Comparison of ENCODE assay signal across 31 cellular contexts in genomic region chr15:74750759-74751158, GRCh38. TPM values are rescaled to one million over a fixed set of nuclear protein-coding genes. Genes with fewer than 3 reads are reported as not detected.
"Had no signal": no experiment of that assay in that cellular context is flagged by ENCODE, and none has a peak within 500 bp of the region (broad histone marks: within the 10 kb centered on the region; RNA-seq: fewer than 3 reads in every experiment).

No MANE protein-coding gene starts in this region.

- H3K4me1 ChIP-seq: SJSA1 had no signal

- H3K9me3 ChIP-seq: SJSA1 had no signal

- H3K27ac ChIP-seq: RWPE1, SJSA1 had no signal

- H3K27me3 Mint-ChIP-seq: activated CD4-positive, alpha-beta memory T cell treated with anti-CD3 and anti-CD28 coated beads for 36 hours; activated CD4-positive, alpha-beta T cell treated with anti-CD3 and anti-CD28 coated beads, Interleukin-2, amount 10 ng/mL, durations not matched to agents 24 days and 14 days; activated naive CD8-positive, alpha-beta T cell; central memory CD8-positive, alpha-beta T cell had no signal

- H3K27me3 ChIP-seq: SJSA1 had no signal

- DNase-seq: activated B cell treated with CpG ODN at 0.5 μM for 24 hours; activated CD4-positive, alpha-beta memory T cell treated with anti-CD3 and anti-CD28 coated beads for 36 hours; activated CD4-positive, alpha-beta T cell treated with anti-CD3 and anti-CD28 coated beads for 1 hour; activated CD4-positive, alpha-beta T cell treated with anti-CD3 and anti-CD28 coated beads, Interleukin-2, amount 10 ng/mL, durations not matched to agents 24 days and 14 days; activated CD8-positive, alpha-beta memory T cell treated with anti-CD3 and anti-CD28 coated beads for 24 hours; activated effector memory CD4-positive, alpha-beta T cell treated with anti-CD3 and anti-CD28 coated beads, Interleukin-2, amount 50 U/mL, for 16 hours; activated naive CD4-positive, alpha-beta T cell treated with anti-CD3 and anti-CD28 coated beads for 36 hours; activated T-cell treated with anti-CD3 and anti-CD28 coated beads, Interleukin-2, amount 50 U/mL, for 4 hours; amygdala; Karpas-422; MM.1S; NCI-H1105; NCI-H1436; NCI-H187; NCI-H2081; NCI-H2171; NCI-H2227 treated with DMSO at 0.1 percent for 48 hours; NCI-H446 treated with DMSO at 0.1 percent for 48 hours; NCI-H526 treated with DMSO at 0.1 percent for 48 hours; NK-92 treated with Interleukin-12 subunit alpha and Interleukin-12 subunit beta, amount 100 ng/mL, for 24 hours; OCI-M1; Right ventricle myocardium superior had no signal

- H3K9me3 Mint-ChIP-seq: activated B cell treated with CpG ODN at 0.5 μM for 24 hours; activated CD4-positive, alpha-beta memory T cell treated with anti-CD3 and anti-CD28 coated beads for 36 hours; activated CD4-positive, alpha-beta T cell treated with anti-CD3 and anti-CD28 coated beads, Interleukin-2, amount 10 ng/mL, durations not matched to agents 24 days and 14 days; activated naive CD4-positive, alpha-beta T cell treated with anti-CD3 and anti-CD28 coated beads for 36 hours; activated T-cell treated with anti-CD3 and anti-CD28 coated beads, Interleukin-2, amount 50 U/mL, for 4 hours; brain; central memory CD8-positive, alpha-beta T cell; T-helper 1 cell treated with Interleukin-12 subunit alpha and Interleukin-12 subunit beta and Interleukin-4 antibody, amounts not matched to agents 30 μg/mL and 1 μg/mL, for 36 hours had no signal

- H3K36me3 Mint-ChIP-seq: activated CD4-positive, alpha-beta memory T cell treated with anti-CD3 and anti-CD28 coated beads for 36 hours; brain had no signal

- H3K27ac Mint-ChIP-seq: activated B cell treated with CpG ODN at 0.5 μM for 24 hours; activated CD4-positive, alpha-beta memory T cell treated with anti-CD3 and anti-CD28 coated beads for 36 hours; activated CD4-positive, alpha-beta T cell treated with anti-CD3 and anti-CD28 coated beads, Interleukin-2, amount 10 ng/mL, durations not matched to agents 24 days and 14 days; activated naive CD4-positive, alpha-beta T cell treated with anti-CD3 and anti-CD28 coated beads for 36 hours; activated naive CD8-positive, alpha-beta T cell; brain; T-helper 1 cell treated with Interleukin-12 subunit alpha and Interleukin-12 subunit beta and Interleukin-4 antibody, amounts not matched to agents 30 μg/mL and 1 μg/mL, for 36 hours had no signal

- H3K4me3 Mint-ChIP-seq: activated B cell treated with CpG ODN at 0.5 μM for 24 hours; activated CD4-positive, alpha-beta memory T cell treated with anti-CD3 and anti-CD28 coated beads for 36 hours; activated CD4-positive, alpha-beta T cell treated with anti-CD3 and anti-CD28 coated beads, Interleukin-2, amount 10 ng/mL, durations not matched to agents 24 days and 14 days; activated naive CD4-positive, alpha-beta T cell treated with anti-CD3 and anti-CD28 coated beads for 36 hours; activated naive CD8-positive, alpha-beta T cell; activated T-cell treated with anti-CD3 and anti-CD28 coated beads, Interleukin-2, amount 50 U/mL, for 4 hours; brain; central memory CD8-positive, alpha-beta T cell; T-helper 1 cell treated with Interleukin-12 subunit alpha and Interleukin-12 subunit beta and Interleukin-4 antibody, amounts not matched to agents 30 μg/mL and 1 μg/mL, for 36 hours had no signal

- ATAC-seq: activated T-cell treated with anti-CD3 and anti-CD28 coated beads, Interleukin-2, amount 50 U/mL, for 4 hours; Panc1; SK-N-SH treated with all-trans-retinoic acid at 6 μM for 48 hours had no signal

- H3K4me1 Mint-ChIP-seq: activated B cell treated with CpG ODN at 0.5 μM for 24 hours; activated CD4-positive, alpha-beta T cell treated with anti-CD3 and anti-CD28 coated beads, Interleukin-2, amount 10 ng/mL, durations not matched to agents 24 days and 14 days; brain; central memory CD8-positive, alpha-beta T cell had no signal

- H3K36me3 ChIP-seq: SJSA1 had no signal

- H3K4me3 ChIP-seq: SJSA1 had no signal

RNA-seq across cellular contexts. Expression of gene CYP1A2, which starts 2.1 kb away (rescaled TPM):
- total RNA-seq: activated CD4-positive, alpha-beta memory T cell treated with anti-CD3 and anti-CD28 coated beads for 36 hours; activated CD4-positive, alpha-beta T cell treated with anti-CD3 and anti-CD28 coated beads, Interleukin-2, amount 10 ng/mL, durations not matched to agents 24 days and 14 days; activated naive CD4-positive, alpha-beta T cell treated with anti-CD3 and anti-CD28 coated beads for 36 hours; astrocyte; Right ventricle myocardium superior; SJSA1 had no signal
